ENCODE assay signal across 31 cellular contexts in the genomic region with DNA sequence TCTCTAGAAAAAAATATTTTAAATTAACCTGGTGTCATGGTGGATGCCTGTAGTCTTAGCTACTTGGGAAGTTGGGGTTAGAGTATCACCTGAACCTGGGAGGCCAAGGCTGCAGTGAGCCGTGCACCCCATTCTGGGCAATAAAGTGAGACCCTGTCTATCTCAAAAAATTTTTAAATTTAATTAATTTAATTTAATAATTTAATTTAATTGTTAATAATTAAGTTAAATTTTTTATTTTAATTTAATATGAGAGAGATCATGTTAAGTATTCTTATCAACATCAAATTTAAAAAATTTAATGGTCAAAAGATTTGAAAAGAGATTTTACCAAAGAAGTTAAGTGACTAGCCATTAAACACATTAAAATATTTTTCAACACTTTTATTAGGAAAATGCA. TPM values are rescaled to one million over a fixed set of nuclear protein-coding genes. Genes with fewer than 3 reads are reported as not detected.
"Had no signal": no experiment of that assay in that cellular context is flagged by ENCODE, and none has a peak within 500 bp of the region (broad histone marks: within the 10 kb centered on the region; RNA-seq: fewer than 3 reads in every experiment).

No MANE protein-coding gene starts in this region.

- H3K36me3 ChIP-seq: adrenal gland, ascending aorta, cardiac muscle cell, WERI-Rb-1 had no signal

- H3K4me3 ChIP-seq: adrenal gland, ascending aorta, cardiac muscle cell had no signal

- H3K4me1 ChIP-seq: adrenal gland, ascending aorta had no signal

- FAIRE-seq: bronchial epithelial cell had no signal

- H3K27ac ChIP-seq: adrenal gland, ascending aorta, cardiac muscle cell, WERI-Rb-1 had no signal

- DNase-seq: activated B cell treated with CpG ODN at 0.5 μM for 24 hours; activated CD4-positive, alpha-beta memory T cell treated with anti-CD3 and anti-CD28 coated beads, Interleukin-2, amount 10 ng/mL, durations not matched to agents 7 days and 5 days; activated CD4-positive, alpha-beta T cell treated with anti-CD3 and anti-CD28 coated beads for 48 hours; activated CD4-positive, alpha-beta T cell treated with anti-CD3 and anti-CD28 coated beads, Interleukin-2, amount 10 ng/mL, durations not matched to agents 7 days and 5 days; activated CD4-positive, alpha-beta T cell treated with anti-CD3 and anti-CD28 coated beads, Interleukin-2, amount 50 U/mL, for 48 hours; activated CD4-positive, CD25-positive, alpha-beta regulatory T cell treated with anti-CD3 and anti-CD28 coated beads, Interleukin-2, amount 50 U/mL, for 72 hours; activated CD8-positive, alpha-beta memory T cell treated with anti-CD3 and anti-CD28 coated beads for 24 hours; activated CD8-positive, alpha-beta memory T cell treated with anti-CD3 and anti-CD28 coated beads, Interleukin-2, amount 10 ng/mL, durations not matched to agents 7 days and 5 days; activated CD8-positive, alpha-beta memory T cell treated with anti-CD3 and anti-CD28 coated beads, Interleukin-2, amount 50 U/mL, for 48 hours; activated CD8-positive, alpha-beta T cell treated with anti-CD3 and anti-CD28 coated beads, Interleukin-2, amount 10 ng/mL, durations not matched to agents 7 days and 5 days; activated effector memory CD4-positive, alpha-beta T cell treated with anti-CD3 and anti-CD28 coated beads, Interleukin-2, amount 50 U/mL, for 16 hours; activated gamma-delta T cell treated with Interleukin-2 at 50 U/mL for 16 hours; activated naive CD4-positive, alpha-beta T cell; activated naive CD4-positive, alpha-beta T cell treated with anti-CD3 and anti-CD28 coated beads for 36 hours; activated naive CD4-positive, alpha-beta T cell treated with anti-CD3 and anti-CD28 coated beads, Interleukin-2, amount 50 U/mL, for 16 hours; activated naive CD8-positive, alpha-beta T cell treated with anti-CD3 and anti-CD28 coated beads for 36 hours; activated T-cell treated with anti-CD3 and anti-CD28 coated beads, Interleukin-2, amount 50 U/mL, for 4 hours; activated T-cell treated with anti-CD3 and anti-CD28 coated beads, Interleukin-2, amount 50 U/mL, for 72 hours; adrenal gland; amniotic stem cell; anterior cingulate cortex; caudate nucleus; cerebellar nuclear complex; SW 1271; T-helper 1 cell; T-helper 2 cell; T-helper 9 cell; WERI-Rb-1 had no signal

- H3K27me3 ChIP-seq: adrenal gland, ascending aorta, cardiac muscle cell had no signal

RNA-seq across cellular contexts. Expression of a gene that starts 40.8 kb away (rescaled TPM):
- total RNA-seq: activated B cell treated with CpG ODN at 0.5 μM for 24 hours; activated naive CD4-positive, alpha-beta T cell treated with anti-CD3 and anti-CD28 coated beads for 36 hours; adrenal gland; ascending aorta; bronchial epithelial cell; cardiac muscle cell had no signal
- polyA plus RNA-seq: adrenal gland, cardiac muscle cell had no signal
